31 cellular contexts compared by ENCODE assay signal in genomic region chr7:36459236-36459960, GRCh38.
"Had no signal": no experiment of that assay in that cellular context is flagged by ENCODE, and none has a peak within 500 bp of the region (broad histone marks: within the 10 kb centered on the region; RNA-seq: fewer than 3 reads in every experiment).

No MANE protein-coding gene starts in this region.

- H3K27me3 Mint-ChIP-seq: activated CD4-positive, alpha-beta memory T cell treated with anti-CD3 and anti-CD28 coated beads for 36 hours; activated naive CD4-positive, alpha-beta T cell treated with anti-CD3 and anti-CD28 coated beads, Interleukin-2, amount 50 U/mL, for 24 hours had no signal

- H3K9me2 ChIP-seq: SK-N-SH had no signal

- H3K27ac ChIP-seq: ascending aorta, KMS-11, SJSA1, VCaP had no signal

- H3K36me3 ChIP-seq: ascending aorta had no signal

- DNase-seq: activated B cell treated with CpG ODN at 0.5 μM for 24 hours; activated CD4-positive, alpha-beta memory T cell treated with anti-CD3 and anti-CD28 coated beads for 36 hours; activated CD4-positive, alpha-beta T cell treated with anti-CD3 and anti-CD28 coated beads for 4 hours; activated CD4-positive, alpha-beta T cell treated with anti-CD3 and anti-CD28 coated beads, Interleukin-2, amount 50 U/mL, for 1 hour; activated CD4-positive, CD25-positive, alpha-beta regulatory T cell treated with anti-CD3 and anti-CD28 coated beads, Interleukin-2, amount 50 U/mL, for 72 hours; activated CD8-positive, alpha-beta memory T cell treated with anti-CD3 and anti-CD28 coated beads, Interleukin-2, amount 50 U/mL, for 4 hours; activated effector memory CD4-positive, alpha-beta T cell treated with Interleukin-2 at 50 U/mL for 16 hours; activated naive CD8-positive, alpha-beta T cell treated with anti-CD3 and anti-CD28 coated beads, Interleukin-2, amount 10 ng/mL, durations not matched to agents 7 days and 5 days; activated T-cell treated with anti-CD3 and anti-CD28 coated beads for 4 hours; activated T-cell treated with anti-CD3 and anti-CD28 coated beads, Interleukin-2, amount 50 U/mL, for 48 hours; amygdala; MM.1S; MV-4-11; NCI-H1092; NCI-H1436 treated with DMSO at 0.1 percent for 48 hours; NCI-H187; NCI-H2029 treated with DMSO at 0.1 percent for 48 hours; NCI-H2107; NCI-H2171; NCI-H510A; NCI-H526; NCI-H748 treated with DMSO at 0.1 percent for 48 hours; NK-92 treated with Interleukin-12 subunit alpha and Interleukin-12 subunit beta, amount 100 ng/mL, for 24 hours; SHP77 treated with DMSO at 0.1 percent for 48 hours; SK-N-SH had no signal

- H3K27me3 ChIP-seq: ascending aorta, SJSA1 had no signal

- H3K4me2 ChIP-seq: KMS-11, SK-N-SH had no signal

- H3K4me3 ChIP-seq: ascending aorta, SJSA1 had no signal

- H3K27ac Mint-ChIP-seq: activated B cell treated with CpG ODN at 0.5 μM for 24 hours; activated CD4-positive, alpha-beta memory T cell treated with anti-CD3 and anti-CD28 coated beads for 36 hours; activated naive CD4-positive, alpha-beta T cell treated with anti-CD3 and anti-CD28 coated beads, Interleukin-2, amount 50 U/mL, for 24 hours; activated naive CD8-positive, alpha-beta T cell treated with anti-CD3 and anti-CD28 coated beads, Interleukin-2, amount 10 ng/mL, durations not matched to agents 7 days and 5 days; T-helper 1 cell treated with Interleukin-12 subunit alpha and Interleukin-12 subunit beta and Interleukin-4 antibody, amounts not matched to agents 30 μg/mL and 1 μg/mL, for 36 hours had no signal

- H3K9me3 ChIP-seq: ascending aorta, SK-N-SH had no signal

- H3K9ac ChIP-seq: KMS-11, SK-N-SH had no signal

- H3K36me3 Mint-ChIP-seq: activated CD4-positive, alpha-beta memory T cell treated with anti-CD3 and anti-CD28 coated beads for 36 hours; activated naive CD4-positive, alpha-beta T cell treated with anti-CD3 and anti-CD28 coated beads, Interleukin-2, amount 50 U/mL, for 24 hours had no signal

- H3K4me1 ChIP-seq: ascending aorta, SJSA1 had no signal

- H3K4me1 Mint-ChIP-seq: activated B cell treated with CpG ODN at 0.5 μM for 24 hours; activated naive CD4-positive, alpha-beta T cell treated with anti-CD3 and anti-CD28 coated beads, Interleukin-2, amount 50 U/mL, for 24 hours; activated naive CD8-positive, alpha-beta T cell treated with anti-CD3 and anti-CD28 coated beads, Interleukin-2, amount 10 ng/mL, durations not matched to agents 7 days and 5 days had no signal

- H3K9me3 Mint-ChIP-seq: activated B cell treated with CpG ODN at 0.5 μM for 24 hours; activated CD4-positive, alpha-beta memory T cell treated with anti-CD3 and anti-CD28 coated beads for 36 hours; activated naive CD4-positive, alpha-beta T cell treated with anti-CD3 and anti-CD28 coated beads, Interleukin-2, amount 50 U/mL, for 24 hours; activated naive CD8-positive, alpha-beta T cell treated with anti-CD3 and anti-CD28 coated beads, Interleukin-2, amount 10 ng/mL, durations not matched to agents 7 days and 5 days; T-helper 1 cell treated with Interleukin-12 subunit alpha and Interleukin-12 subunit beta and Interleukin-4 antibody, amounts not matched to agents 30 μg/mL and 1 μg/mL, for 36 hours had no signal

- H3K4me3 Mint-ChIP-seq: activated B cell treated with CpG ODN at 0.5 μM for 24 hours; activated CD4-positive, alpha-beta memory T cell treated with anti-CD3 and anti-CD28 coated beads for 36 hours; activated naive CD4-positive, alpha-beta T cell treated with anti-CD3 and anti-CD28 coated beads, Interleukin-2, amount 50 U/mL, for 24 hours; activated naive CD8-positive, alpha-beta T cell treated with anti-CD3 and anti-CD28 coated beads, Interleukin-2, amount 10 ng/mL, durations not matched to agents 7 days and 5 days; T-helper 1 cell treated with Interleukin-12 subunit alpha and Interleukin-12 subunit beta and Interleukin-4 antibody, amounts not matched to agents 30 μg/mL and 1 μg/mL, for 36 hours had no signal
